In the genomic region with DNA sequence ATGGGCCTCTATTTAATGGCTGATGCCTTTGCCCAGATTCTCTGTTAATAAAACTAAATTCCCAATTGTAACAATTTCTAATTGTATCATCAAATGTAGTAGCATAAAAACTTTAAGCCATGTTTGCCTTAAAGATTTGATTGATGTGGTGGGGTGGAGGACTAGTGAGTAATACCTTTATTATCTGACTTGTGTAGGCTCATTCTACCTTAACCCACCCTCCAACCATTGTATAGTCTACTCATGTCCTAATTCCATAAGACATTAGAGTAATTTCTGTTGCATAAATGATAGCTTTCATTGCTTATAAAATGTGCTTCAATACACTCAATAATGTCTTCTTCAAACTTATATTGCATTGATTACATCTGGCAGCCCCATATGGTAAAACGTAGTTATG, we compare ENCODE assay signal across 26 cellular contexts. TPM values are rescaled to one million over a fixed set of nuclear protein-coding genes. Genes with fewer than 3 reads are reported as not detected.
DNase-seq lines count a peak whose midpoint lies in the region; ATAC-seq, FAIRE-seq and TF ChIP-seq lines count a peak whose summit lies in the region.
"Had no signal": no experiment of that assay in that cellular context is flagged by ENCODE, and none has a peak within 500 bp of the region (broad histone marks: within the 10 kb centered on the region; RNA-seq: fewer than 3 reads in every experiment).

No MANE protein-coding gene starts in this region.

- H3K27me3 ChIP-seq in RWPE2 (ENCODE audit: insufficient read depth, poor library complexity, severe bottlenecking) (no peaks in the 10 kb centered on the region), bronchial epithelial cell (ENCODE audit: control insufficient read depth, insufficient read depth, low read length) (no peaks in the 10 kb centered on the region), foreskin keratinocyte (no peaks in the 10 kb centered on the region), neural progenitor cell (no peaks in the 10 kb centered on the region)
- H3K27me3 ChIP-seq: BLaER1 had no signal

- DNase-seq in RWPE2 (ENCODE audit: low spot score) (no peak), bronchial epithelial cell (ENCODE audit: low read depth) (peak; percentile 9), foreskin keratinocyte (peak in 1 of 2 donors; percentile 36), neural progenitor cell (ENCODE audit: low spot score) (no peak), putamen (ENCODE audit: low spot score) (no peak), activated gamma-delta T cell (lab: John Stamatoyannopoulos, UW) (no peak)
- DNase-seq: 8988T; ACHN; BE2C; C1 segment of cervical spinal cord; CD4-positive, alpha-beta memory T cell; CD4-positive, CD25-positive, alpha-beta regulatory T cell; CD8-positive, alpha-beta memory T cell; COR-L47; DMS 273 treated with DMSO at 0.1 percent for 48 hours; DMS153; DMS79; DND-41; EL; GDM1 had no signal

- TF ChIP-seq CTCF in RWPE2 (IDR thresholded peaks at IDR 0.05; ENCODE audit: poor library complexity, severe bottlenecking) (no peak), bronchial epithelial cell (IDR thresholded peaks at IDR 0.05; ENCODE audit: insufficient read depth, low read length, severe bottlenecking) (no peak), foreskin keratinocyte (conservative IDR thresholded peaks at IDR 0.05) (no peak), neural progenitor cell (IDR thresholded peaks at IDR 0.05) (no peak)

- H2AFZ ChIP-seq in neural progenitor cell (replicated peaks): no peak overlapping the region

- H3K4me3 ChIP-seq in RWPE2 (ENCODE audit: severe bottlenecking) (no peak overlapping the region), bronchial epithelial cell (ENCODE audit: low read depth, low read length) (no peak overlapping the region), neural progenitor cell (no peak overlapping the region)
- H3K4me3 ChIP-seq: BLaER1, GM12878 had no signal

- H3F3A ChIP-seq in neural progenitor cell (ENCODE audit: low read depth): no peaks in the 10 kb centered on the region

- peaks cover 6% of the 10 kb centered on the region for H3K36me3 Mint-ChIP-seq in neural progenitor cell
- H3K36me3 Mint-ChIP-seq: CD14-positive monocyte had no signal

- H3K9me3 ChIP-seq in RWPE2 (ENCODE audit: severe bottlenecking) (no peaks in the 10 kb centered on the region), neural progenitor cell (ENCODE audit: low read depth) (no peaks in the 10 kb centered on the region)
- H3K9me3 ChIP-seq: BE2C had no signal

- H3K27ac ChIP-seq in RWPE2 (ENCODE audit: poor library complexity, severe bottlenecking) (no peak overlapping the region), foreskin keratinocyte (no peak overlapping the region), neural progenitor cell (no peak overlapping the region)
- H3K27ac ChIP-seq: BLaER1 had no signal

- H3K4me3 Mint-ChIP-seq in neural progenitor cell: no peak overlapping the region
- H3K4me3 Mint-ChIP-seq: CD4-positive, alpha-beta memory T cell; CD4-positive, CD25-positive, alpha-beta regulatory T cell; CD8-positive, alpha-beta memory T cell had no signal

- peaks cover 19% of the 10 kb centered on the region for H3K9me3 Mint-ChIP-seq in neural progenitor cell

- no peaks in the 10 kb centered on the region for H3K36me3 ChIP-seq in RWPE2 (ENCODE audit: low read depth)
- H3K36me3 ChIP-seq in bronchial epithelial cell (ENCODE audit: control insufficient read depth, insufficient read depth, low read length): no peaks in the 10 kb centered on the region
- H3K36me3 ChIP-seq in neural progenitor cell: no peaks in the 10 kb centered on the region
- H3K36me3 ChIP-seq: BE2C had no signal

- ATAC-seq in RWPE2 (ENCODE audit: low read depth) (0 out of 3 replicates have a peak, but pooled peaks have one; percentile 35), foreskin keratinocyte (peak; percentile 68)
- ATAC-seq: GM12878 had no signal

- H3K4me1 ChIP-seq in RWPE2 (ENCODE audit: insufficient read depth, poor library complexity, severe bottlenecking) (no peaks in the 10 kb centered on the region), foreskin keratinocyte (no peaks in the 10 kb centered on the region), neural progenitor cell (peaks cover 4% of the 10 kb centered on the region)
- H3K4me1 ChIP-seq: BE2C, BLaER1 had no signal

- FAIRE-seq in bronchial epithelial cell (lab: Jason Lieb, UNC): no peak
- FAIRE-seq: A204.1, GM12878, GM12892, GM18507 had no signal

- no peaks in the 10 kb centered on the region for H3K27me3 Mint-ChIP-seq in neural progenitor cell (ENCODE audit: insufficient read depth, low read depth)
- H3K27me3 Mint-ChIP-seq: CD4-positive, CD25-positive, alpha-beta regulatory T cell had no signal

- no peak overlapping the region for H3K27ac Mint-ChIP-seq in neural progenitor cell
- H3K27ac Mint-ChIP-seq: CD14-positive monocyte; CD4-positive, alpha-beta memory T cell; CD4-positive, CD25-positive, alpha-beta regulatory T cell; CD8-positive, alpha-beta memory T cell had no signal

- H3K4me1 Mint-ChIP-seq in neural progenitor cell: no peaks in the 10 kb centered on the region

- H3K79me2 ChIP-seq in neural progenitor cell (ENCODE audit: low read depth): no peaks in the 10 kb centered on the region

- H3K9ac ChIP-seq in neural progenitor cell: no peak overlapping the region
- H3K9ac ChIP-seq: BLaER1 had no signal

- H4K20me1 ChIP-seq in neural progenitor cell (ENCODE audit: low read depth): no peaks in the 10 kb centered on the region
- H4K20me1 ChIP-seq: BLaER1 had no signal

- no peak overlapping the region for H3K4me2 ChIP-seq in neural progenitor cell
- H3K4me2 ChIP-seq: BLaER1 had no signal

RNA-seq across cellular contexts. Expression of a gene that starts 25.8 kb away (rescaled TPM):
- total RNA-seq in bronchial epithelial cell (1.8 and 3.3 TPM in 2 replicates), foreskin keratinocyte (3.0 and 4.1 TPM in 2 replicates), neural progenitor cell (ENCODE audit: low replicate concordance) (8.9 and 9.0 TPM in 2 replicates)
- 2.4 and 3.4 TPM in 2 replicates for polyA plus RNA-seq in foreskin keratinocyte

RNA-seq across cellular contexts. Expression of a gene that starts 26.6 kb away (rescaled TPM):
- total RNA-seq in bronchial epithelial cell (83.2 and 131 TPM in 2 replicates), foreskin keratinocyte (82.7 and 83.5 TPM in 2 replicates), neural progenitor cell (ENCODE audit: low replicate concordance) (63.9 and 117 TPM in 2 replicates)
- polyA plus RNA-seq in foreskin keratinocyte: 68.2 and 83.4 TPM in 2 replicates
